In the genomic region with DNA sequence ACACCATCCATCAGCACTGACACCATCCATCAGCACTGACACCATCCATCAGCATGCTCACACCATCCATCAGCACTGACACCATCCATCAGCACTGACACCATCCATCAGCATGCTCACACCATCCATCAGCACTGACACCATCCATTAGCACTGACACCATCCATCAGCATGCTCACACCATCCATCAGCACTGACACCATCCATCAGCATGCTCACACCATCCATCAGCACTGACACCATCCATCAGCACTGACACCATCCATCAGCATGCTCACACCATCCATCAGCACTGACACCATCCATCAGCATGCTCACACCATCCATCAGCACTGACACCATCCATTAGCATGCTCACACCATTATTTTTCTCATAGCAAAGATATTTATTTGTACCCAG, we compare ENCODE assay signal across 1 cellular context. TPM values are rescaled to one million over a fixed set of nuclear protein-coding genes. Genes with fewer than 3 reads are reported as not detected.
"Had no signal": no experiment of that assay in that cellular context is flagged by ENCODE, and none has a peak within 500 bp of the region (broad histone marks: within the 10 kb centered on the region; RNA-seq: fewer than 3 reads in every experiment).

No MANE protein-coding gene starts in this region.

RNA-seq across cellular contexts. Expression of a gene that starts 48.3 kb away (rescaled TPM):
- total RNA-seq: G401 had no signal

RNA-seq across cellular contexts. Expression of a gene that starts 51.2 kb away (rescaled TPM):
- total RNA-seq: G401 had no signal
